15 cellular contexts compared by ENCODE assay signal in genomic region chr20:11755071-11755881, GRCh38.
DNase-seq lines count a peak whose midpoint lies in the region; ATAC-seq and TF ChIP-seq lines count a peak whose summit lies in the region.
"Had no signal": no experiment of that assay in that cellular context is flagged by ENCODE, and none has a peak within 500 bp of the region (broad histone marks: within the 10 kb centered on the region; RNA-seq: fewer than 3 reads in every experiment).

No MANE protein-coding gene starts in this region.

- no peak overlapping the region for H3K4me2 ChIP-seq in neural progenitor cell

- H3K9me3 Mint-ChIP-seq in endothelial cell (ENCODE audit: unreplicated experiment) (no peaks in the 10 kb centered on the region), neural progenitor cell (peaks cover 7% of the 10 kb centered on the region)

- H3K4me1 ChIP-seq in neural progenitor cell = peaks cover 14% of the 10 kb centered on the region

- TF ChIP-seq CTCF in endothelial cell (IDR thresholded peaks at IDR 0.05; ENCODE audit: unreplicated experiment) (no peak), neural progenitor cell (IDR thresholded peaks at IDR 0.05) (no peak)

- no peak overlapping the region for H3K9ac ChIP-seq in neural progenitor cell

- H3K9me3 ChIP-seq in neural progenitor cell (ENCODE audit: low read depth) = peaks cover 3% of the 10 kb centered on the region

- H3K27me3 ChIP-seq in neural progenitor cell = no peaks in the 10 kb centered on the region

- no peak for ATAC-seq in HG03354 (IDR thresholded peaks at IDR 0.05; ENCODE audit: poor library complexity, severe bottlenecking, unreplicated experiment)
- ATAC-seq: activated CD8-positive, alpha-beta T cell treated with anti-CD3 and anti-CD28 coated beads, Interleukin-2, amount 10 ng/mL, durations not matched to agents 7 days and 5 days; activated naive CD8-positive, alpha-beta T cell treated with anti-CD3 and anti-CD28 coated beads, Interleukin-2, amount 50 U/mL, for 24 hours; natural killer cell; stimulated activated naive CD8-positive, alpha-beta T cell treated with anti-CD3 and anti-CD28 coated beads, Interleukin-15, amount 100 ng/mL, for 72 hours had no signal

- H2AFZ ChIP-seq in neural progenitor cell (replicated peaks) = peak overlapping the region; percentile 22

- H3K4me3 ChIP-seq in neural progenitor cell = no peak overlapping the region

- H3K4me3 Mint-ChIP-seq in endothelial cell (ENCODE audit: unreplicated experiment) (no peak overlapping the region), neural progenitor cell (no peak overlapping the region)
- H3K4me3 Mint-ChIP-seq: activated CD8-positive, alpha-beta T cell treated with anti-CD3 and anti-CD28 coated beads, Interleukin-2, amount 10 ng/mL, durations not matched to agents 7 days and 5 days; activated naive CD8-positive, alpha-beta T cell treated with anti-CD3 and anti-CD28 coated beads, Interleukin-2, amount 50 U/mL, for 24 hours; CD4-positive, alpha-beta T cell; natural killer cell; stimulated activated naive CD8-positive, alpha-beta T cell treated with anti-CD3 and anti-CD28 coated beads, Interleukin-15, amount 100 ng/mL, for 72 hours had no signal

- no peaks in the 10 kb centered on the region for H3K36me3 ChIP-seq in neural progenitor cell

- H3K36me3 Mint-ChIP-seq in endothelial cell (ENCODE audit: low read depth, unreplicated experiment) (no peaks in the 10 kb centered on the region), neural progenitor cell (no peaks in the 10 kb centered on the region)
- H3K36me3 Mint-ChIP-seq: natural killer cell had no signal

- H3K79me2 ChIP-seq in neural progenitor cell (ENCODE audit: low read depth) = no peaks in the 10 kb centered on the region

- H3K27ac Mint-ChIP-seq in endothelial cell (ENCODE audit: unreplicated experiment) (peak overlapping the region; percentile 67), neural progenitor cell (peak overlapping the region; percentile 68)
- H3K27ac Mint-ChIP-seq: activated CD8-positive, alpha-beta T cell treated with anti-CD3 and anti-CD28 coated beads, Interleukin-2, amount 10 ng/mL, durations not matched to agents 7 days and 5 days; activated naive CD8-positive, alpha-beta T cell treated with anti-CD3 and anti-CD28 coated beads, Interleukin-2, amount 50 U/mL, for 24 hours; CD4-positive, alpha-beta T cell; natural killer cell; stimulated activated naive CD8-positive, alpha-beta T cell treated with anti-CD3 and anti-CD28 coated beads, Interleukin-15, amount 100 ng/mL, for 72 hours had no signal

- H3K27me3 Mint-ChIP-seq in endothelial cell (ENCODE audit: unreplicated experiment) (no peaks in the 10 kb centered on the region), neural progenitor cell (ENCODE audit: insufficient read depth, low read depth) (no peaks in the 10 kb centered on the region)
- H3K27me3 Mint-ChIP-seq: activated naive CD8-positive, alpha-beta T cell treated with anti-CD3 and anti-CD28 coated beads, Interleukin-2, amount 50 U/mL, for 24 hours; CD4-positive, alpha-beta T cell; stimulated activated naive CD8-positive, alpha-beta T cell treated with anti-CD3 and anti-CD28 coated beads, Interleukin-15, amount 100 ng/mL, for 72 hours had no signal

- DNase-seq in AG20443 (ENCODE audit: low spot score) (peak; percentile 44), M059J (ENCODE audit: low read depth) (peak; percentile 96), endothelial cell (ENCODE audit: low spot score) (peak; percentile 4), neural progenitor cell (ENCODE audit: low spot score) (peak; percentile 50), NCI-H1436 (lab: John Stamatoyannopoulos, UW) (no peak), NCI-H1417 (lab: John Stamatoyannopoulos, UW) (no peak)
- DNase-seq in activated naive CD4-positive, alpha-beta T cell treated with anti-CD3 and anti-CD28 coated beads, Interleukin-2, amount 50 U/mL, for 16 hours = no peak
- DNase-seq: activated CD8-positive, alpha-beta T cell treated with anti-CD3 and anti-CD28 coated beads, Interleukin-2, amount 10 ng/mL, durations not matched to agents 7 days and 5 days; activated naive CD8-positive, alpha-beta T cell treated with anti-CD3 and anti-CD28 coated beads, Interleukin-2, amount 50 U/mL, for 24 hours; CD4-positive, alpha-beta T cell; effector memory CD4-positive, alpha-beta T cell; natural killer cell; stimulated activated naive CD8-positive, alpha-beta T cell treated with anti-CD3 and anti-CD28 coated beads, Interleukin-15, amount 100 ng/mL, for 72 hours; T-helper 1 cell had no signal

- H3K27ac ChIP-seq in neural progenitor cell = no peak overlapping the region

- H3F3A ChIP-seq in neural progenitor cell (ENCODE audit: low read depth) = peaks cover 5% of the 10 kb centered on the region

- H4K20me1 ChIP-seq in neural progenitor cell (ENCODE audit: low read depth) = no peaks in the 10 kb centered on the region

- H3K4me1 Mint-ChIP-seq in endothelial cell (ENCODE audit: unreplicated experiment) (peaks cover 14% of the 10 kb centered on the region), neural progenitor cell (peaks cover 14% of the 10 kb centered on the region)
- H3K4me1 Mint-ChIP-seq: activated naive CD8-positive, alpha-beta T cell treated with anti-CD3 and anti-CD28 coated beads, Interleukin-2, amount 50 U/mL, for 24 hours; natural killer cell; stimulated activated naive CD8-positive, alpha-beta T cell treated with anti-CD3 and anti-CD28 coated beads, Interleukin-15, amount 100 ng/mL, for 72 hours had no signal

Comparison
In these comparisons a context has a peak if more than half of its experiments do, and no peak if none do; other contexts are left out.
1. DNase-seq: peak in AG20443 (single experiment), M059J (single experiment), endothelial cell (single experiment) and neural progenitor cell (single experiment); none in activated naive CD4-positive, alpha-beta T cell treated with anti-CD3 and anti-CD28 coated beads, Interleukin-2, amount 50 U/mL, for 16 hours (single experiment), NCI-H1436 (single experiment) and NCI-H1417 (0 of 3).